ENCODE assay signal across 1 cellular context in the genomic region with DNA sequence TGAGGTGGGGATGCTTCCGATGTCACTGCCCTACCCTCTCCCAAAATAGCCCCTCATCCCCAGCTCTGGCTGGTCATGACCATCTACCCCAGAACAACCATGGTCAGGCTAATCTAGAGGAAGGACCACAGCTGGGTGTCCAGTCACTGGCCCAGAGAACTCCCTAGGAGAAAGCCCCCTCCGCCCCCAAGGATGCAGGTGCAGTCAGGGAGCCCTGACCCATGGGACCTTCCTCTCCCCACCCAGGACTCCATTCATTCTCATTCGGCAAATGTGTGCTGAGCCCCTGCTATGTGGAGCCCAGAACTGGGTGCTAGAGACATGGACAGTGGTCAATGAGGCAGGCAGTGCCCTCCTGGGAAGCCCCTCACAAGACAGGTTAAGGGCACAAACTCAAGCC.
TF ChIP-seq lines count a peak whose summit lies in the region.

No MANE protein-coding gene starts in this region.

TF ChIP-seq in IMR-90, 13 proteins besides CTCF, POLR2A, EP300 and RAD21 (continued from another document):
- TF ChIP-seq, protein P1, sequence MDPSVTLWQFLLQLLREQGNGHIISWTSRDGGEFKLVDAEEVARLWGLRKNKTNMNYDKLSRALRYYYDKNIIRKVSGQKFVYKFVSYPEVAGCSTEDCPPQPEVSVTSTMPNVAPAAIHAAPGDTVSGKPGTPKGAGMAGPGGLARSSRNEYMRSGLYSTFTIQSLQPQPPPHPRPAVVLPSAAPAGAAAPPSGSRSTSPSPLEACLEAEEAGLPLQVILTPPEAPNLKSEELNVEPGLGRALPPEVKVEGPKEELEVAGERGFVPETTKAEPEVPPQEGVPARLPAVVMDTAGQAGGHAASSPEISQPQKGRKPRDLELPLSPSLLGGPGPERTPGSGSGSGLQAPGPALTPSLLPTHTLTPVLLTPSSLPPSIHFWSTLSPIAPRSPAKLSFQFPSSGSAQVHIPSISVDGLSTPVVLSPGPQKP (IDR thresholded peaks at IDR 0.05; ENCODE audit: borderline replicate concordance, low read depth, low read length) = no peak
- no peak for TF ChIP-seq RFX5 (IDR thresholded peaks at IDR 0.05; ENCODE audit: low read depth, low read length)
